In the genomic region with DNA sequence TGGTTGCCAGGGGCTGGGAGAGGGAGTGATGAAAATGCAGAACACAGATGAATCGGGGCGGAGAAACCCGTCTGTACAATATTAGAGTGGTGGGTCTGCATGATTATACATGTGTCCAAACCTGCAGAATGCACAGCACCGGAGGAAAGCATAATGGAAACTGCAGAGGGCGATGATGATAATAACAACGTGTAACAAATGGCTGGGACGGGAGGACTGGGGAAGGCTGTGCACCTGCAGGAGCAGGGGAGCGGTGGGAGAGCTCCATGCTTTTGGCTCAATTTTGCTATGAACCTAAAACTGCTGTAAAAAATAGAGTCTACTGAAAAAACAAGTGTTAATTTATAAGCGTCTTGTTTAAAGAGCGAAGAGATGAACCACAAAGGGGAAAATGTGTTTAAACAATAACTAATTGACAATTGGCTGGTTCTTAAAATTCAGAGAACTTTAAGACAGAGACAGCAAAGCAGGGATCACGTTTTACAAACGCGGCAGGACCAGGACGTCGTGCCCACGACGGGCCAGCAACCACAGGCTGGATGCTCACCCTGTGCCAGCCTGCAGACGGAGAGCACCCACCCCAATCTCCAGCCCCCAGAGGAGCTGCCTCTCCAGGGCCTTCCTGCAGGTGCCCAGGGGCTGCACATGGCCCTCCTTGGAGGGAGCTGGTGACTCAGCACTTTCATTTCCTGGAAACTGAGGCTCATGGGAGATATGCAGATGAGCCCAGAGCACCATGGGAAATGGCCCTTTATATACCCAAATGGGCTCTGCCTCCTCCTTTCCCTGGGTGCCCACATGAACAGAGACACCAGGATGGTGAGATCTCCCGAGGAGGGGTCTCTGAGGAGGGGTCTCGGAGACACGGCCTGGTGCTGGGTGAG, we compare ENCODE assay signal across 1 cellular context.
A peak's percentile ranks its signal among the peaks of the same experiment; 100 is the strongest.
TF ChIP-seq lines count a peak whose summit lies in the region.

A gene with protein sequence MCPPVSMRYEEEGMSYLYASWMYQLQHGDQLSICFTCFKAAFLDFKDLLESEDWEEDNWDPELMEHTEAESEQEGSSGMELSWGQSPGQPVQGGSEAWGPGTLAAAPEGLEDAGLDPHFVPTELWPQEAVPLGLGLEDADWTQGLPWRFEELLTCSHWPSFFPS (plus strand): TSS at position 781 of the 884 bp plus-strand sequence. CDS start 2,904 bp downstream, outside the sequence.

TF ChIP-seq in HepG2, 621 proteins besides CTCF, POLR2A, EP300 and RAD21 (continued from another document and continues in another):
- TF ChIP-seq, protein P1, sequence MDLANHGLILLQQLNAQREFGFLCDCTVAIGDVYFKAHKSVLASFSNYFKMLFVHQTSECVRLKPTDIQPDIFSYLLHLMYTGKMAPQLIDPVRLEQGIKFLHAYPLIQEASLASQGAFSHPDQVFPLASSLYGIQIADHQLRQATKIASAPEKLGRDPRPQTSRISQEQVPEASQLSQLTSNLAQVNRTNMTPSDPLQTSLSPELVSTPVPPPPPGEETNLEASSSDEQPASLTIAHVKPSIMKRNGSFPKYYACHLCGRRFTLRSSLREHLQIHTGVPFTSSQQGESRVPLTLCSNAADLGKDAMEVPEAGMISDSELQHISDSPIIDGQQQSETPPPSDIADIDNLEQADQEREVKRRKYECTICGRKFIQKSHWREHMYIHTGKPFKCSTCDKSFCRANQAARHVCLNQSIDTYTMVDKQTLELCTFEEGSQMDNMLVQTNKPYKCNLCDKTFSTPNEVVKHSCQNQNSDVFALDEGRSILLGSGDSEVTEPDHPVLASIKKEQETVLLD (CRISPR knock-in tag; IDR thresholded peaks at IDR 0.05; ENCODE audit: low read depth): no peak
- peak; percentile 46; the same call in 1 of the 2 replicates for TF ChIP-seq SRY (CRISPR knock-in tag; IDR thresholded peaks at IDR 0.05)
- TF ChIP-seq, protein P2, sequence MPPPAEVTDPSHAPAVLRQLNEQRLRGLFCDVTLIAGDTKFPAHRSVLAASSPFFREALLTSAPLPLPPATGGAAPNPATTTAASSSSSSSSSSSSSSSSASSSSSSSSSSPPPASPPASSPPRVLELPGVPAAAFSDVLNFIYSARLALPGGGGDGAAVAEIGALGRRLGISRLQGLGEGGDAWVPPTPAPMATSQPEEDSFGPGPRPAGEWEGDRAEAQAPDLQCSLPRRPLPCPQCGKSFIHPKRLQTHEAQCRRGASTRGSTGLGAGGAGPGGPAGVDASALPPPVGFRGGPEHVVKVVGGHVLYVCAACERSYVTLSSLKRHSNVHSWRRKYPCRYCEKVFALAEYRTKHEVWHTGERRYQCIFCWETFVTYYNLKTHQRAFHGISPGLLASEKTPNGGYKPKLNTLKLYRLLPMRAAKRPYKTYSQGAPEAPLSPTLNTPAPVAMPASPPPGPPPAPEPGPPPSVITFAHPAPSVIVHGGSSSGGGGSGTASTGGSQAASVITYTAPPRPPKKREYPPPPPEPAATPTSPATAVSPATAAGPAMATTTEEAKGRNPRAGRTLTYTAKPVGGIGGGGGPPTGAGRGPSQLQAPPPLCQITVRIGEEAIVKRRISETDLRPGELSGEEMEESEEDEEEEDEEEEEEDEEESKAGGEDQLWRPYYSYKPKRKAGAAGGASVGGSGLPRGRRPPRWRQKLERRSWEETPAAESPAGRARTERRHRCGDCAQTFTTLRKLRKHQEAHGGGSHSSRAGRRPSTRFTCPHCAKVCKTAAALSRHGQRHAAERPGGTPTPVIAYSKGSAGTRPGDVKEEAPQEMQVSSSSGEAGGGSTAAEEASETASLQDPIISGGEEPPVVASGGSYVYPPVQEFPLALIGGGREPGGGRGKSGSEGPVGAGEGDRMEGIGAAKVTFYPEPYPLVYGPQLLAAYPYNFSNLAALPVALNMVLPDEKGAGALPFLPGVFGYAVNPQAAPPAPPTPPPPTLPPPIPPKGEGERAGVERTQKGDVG (CRISPR knock-in tag; IDR thresholded peaks at IDR 0.05; ENCODE audit: borderline replicate concordance): 0 out of 2 replicates have a peak, but pooled peaks have one; percentile 22
- peak; percentile 51; the same call in 1 of the 2 replicates for TF ChIP-seq CHCHD3 (CRISPR knock-in tag; IDR thresholded peaks at IDR 0.05)
- TF ChIP-seq ZBTB7B (CRISPR knock-in tag; IDR thresholded peaks at IDR 0.05): no peak
- TF ChIP-seq, protein P3, sequence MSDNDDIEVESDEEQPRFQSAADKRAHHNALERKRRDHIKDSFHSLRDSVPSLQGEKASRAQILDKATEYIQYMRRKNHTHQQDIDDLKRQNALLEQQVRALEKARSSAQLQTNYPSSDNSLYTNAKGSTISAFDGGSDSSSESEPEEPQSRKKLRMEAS (IDR thresholded peaks at IDR 0.05): peak; percentile 85
- TF ChIP-seq ZNF75D (CRISPR knock-in tag; IDR thresholded peaks at IDR 0.05; ENCODE audit: borderline replicate concordance): no peak
- TF ChIP-seq, protein P4, sequence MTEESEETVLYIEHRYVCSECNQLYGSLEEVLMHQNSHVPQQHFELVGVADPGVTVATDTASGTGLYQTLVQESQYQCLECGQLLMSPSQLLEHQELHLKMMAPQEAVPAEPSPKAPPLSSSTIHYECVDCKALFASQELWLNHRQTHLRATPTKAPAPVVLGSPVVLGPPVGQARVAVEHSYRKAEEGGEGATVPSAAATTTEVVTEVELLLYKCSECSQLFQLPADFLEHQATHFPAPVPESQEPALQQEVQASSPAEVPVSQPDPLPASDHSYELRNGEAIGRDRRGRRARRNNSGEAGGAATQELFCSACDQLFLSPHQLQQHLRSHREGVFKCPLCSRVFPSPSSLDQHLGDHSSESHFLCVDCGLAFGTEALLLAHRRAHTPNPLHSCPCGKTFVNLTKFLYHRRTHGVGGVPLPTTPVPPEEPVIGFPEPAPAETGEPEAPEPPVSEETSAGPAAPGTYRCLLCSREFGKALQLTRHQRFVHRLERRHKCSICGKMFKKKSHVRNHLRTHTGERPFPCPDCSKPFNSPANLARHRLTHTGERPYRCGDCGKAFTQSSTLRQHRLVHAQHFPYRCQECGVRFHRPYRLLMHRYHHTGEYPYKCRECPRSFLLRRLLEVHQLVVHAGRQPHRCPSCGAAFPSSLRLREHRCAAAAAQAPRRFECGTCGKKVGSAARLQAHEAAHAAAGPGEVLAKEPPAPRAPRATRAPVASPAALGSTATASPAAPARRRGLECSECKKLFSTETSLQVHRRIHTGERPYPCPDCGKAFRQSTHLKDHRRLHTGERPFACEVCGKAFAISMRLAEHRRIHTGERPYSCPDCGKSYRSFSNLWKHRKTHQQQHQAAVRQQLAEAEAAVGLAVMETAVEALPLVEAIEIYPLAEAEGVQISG (CRISPR knock-in tag; IDR thresholded peaks at IDR 0.05): peak; percentile 45; the same call in 1 of the 2 replicates
- TF ChIP-seq, protein P5, sequence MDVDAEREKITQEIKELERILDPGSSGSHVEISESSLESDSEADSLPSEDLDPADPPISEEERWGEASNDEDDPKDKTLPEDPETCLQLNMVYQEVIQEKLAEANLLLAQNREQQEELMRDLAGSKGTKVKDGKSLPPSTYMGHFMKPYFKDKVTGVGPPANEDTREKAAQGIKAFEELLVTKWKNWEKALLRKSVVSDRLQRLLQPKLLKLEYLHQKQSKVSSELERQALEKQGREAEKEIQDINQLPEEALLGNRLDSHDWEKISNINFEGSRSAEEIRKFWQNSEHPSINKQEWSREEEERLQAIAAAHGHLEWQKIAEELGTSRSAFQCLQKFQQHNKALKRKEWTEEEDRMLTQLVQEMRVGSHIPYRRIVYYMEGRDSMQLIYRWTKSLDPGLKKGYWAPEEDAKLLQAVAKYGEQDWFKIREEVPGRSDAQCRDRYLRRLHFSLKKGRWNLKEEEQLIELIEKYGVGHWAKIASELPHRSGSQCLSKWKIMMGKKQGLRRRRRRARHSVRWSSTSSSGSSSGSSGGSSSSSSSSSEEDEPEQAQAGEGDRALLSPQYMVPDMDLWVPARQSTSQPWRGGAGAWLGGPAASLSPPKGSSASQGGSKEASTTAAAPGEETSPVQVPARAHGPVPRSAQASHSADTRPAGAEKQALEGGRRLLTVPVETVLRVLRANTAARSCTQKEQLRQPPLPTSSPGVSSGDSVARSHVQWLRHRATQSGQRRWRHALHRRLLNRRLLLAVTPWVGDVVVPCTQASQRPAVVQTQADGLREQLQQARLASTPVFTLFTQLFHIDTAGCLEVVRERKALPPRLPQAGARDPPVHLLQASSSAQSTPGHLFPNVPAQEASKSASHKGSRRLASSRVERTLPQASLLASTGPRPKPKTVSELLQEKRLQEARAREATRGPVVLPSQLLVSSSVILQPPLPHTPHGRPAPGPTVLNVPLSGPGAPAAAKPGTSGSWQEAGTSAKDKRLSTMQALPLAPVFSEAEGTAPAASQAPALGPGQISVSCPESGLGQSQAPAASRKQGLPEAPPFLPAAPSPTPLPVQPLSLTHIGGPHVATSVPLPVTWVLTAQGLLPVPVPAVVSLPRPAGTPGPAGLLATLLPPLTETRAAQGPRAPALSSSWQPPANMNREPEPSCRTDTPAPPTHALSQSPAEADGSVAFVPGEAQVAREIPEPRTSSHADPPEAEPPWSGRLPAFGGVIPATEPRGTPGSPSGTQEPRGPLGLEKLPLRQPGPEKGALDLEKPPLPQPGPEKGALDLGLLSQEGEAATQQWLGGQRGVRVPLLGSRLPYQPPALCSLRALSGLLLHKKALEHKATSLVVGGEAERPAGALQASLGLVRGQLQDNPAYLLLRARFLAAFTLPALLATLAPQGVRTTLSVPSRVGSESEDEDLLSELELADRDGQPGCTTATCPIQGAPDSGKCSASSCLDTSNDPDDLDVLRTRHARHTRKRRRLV (CRISPR knock-in tag; IDR thresholded peaks at IDR 0.05): peak; percentile 99
- TF ChIP-seq ZNF543 (CRISPR knock-in tag; IDR thresholded peaks at IDR 0.05): no peak
- TF ChIP-seq IRX3 (CRISPR knock-in tag; IDR thresholded peaks at IDR 0.05; ENCODE audit: borderline replicate concordance, low read depth): no peak
- 0 out of 2 replicates have a peak, but pooled peaks have one; percentile 26 for TF ChIP-seq ETV5 (CRISPR knock-in tag; IDR thresholded peaks at IDR 0.05; ENCODE audit: borderline replicate concordance)
- peak; percentile 90 for TF ChIP-seq ZSCAN25 (CRISPR knock-in tag; IDR thresholded peaks at IDR 0.05)
- TF ChIP-seq KDM5B (CRISPR knock-in tag; IDR thresholded peaks at IDR 0.05; ENCODE audit: borderline replicate concordance): peak; percentile 61; the same call in 1 of the 2 replicates
- 0 out of 2 replicates have a peak, but pooled peaks have one; percentile 48 for TF ChIP-seq ZNF350 (CRISPR knock-in tag; IDR thresholded peaks at IDR 0.05; ENCODE audit: borderline replicate concordance, low read depth)
- 0 out of 2 replicates have a peak, but pooled peaks have one; percentile 36 for TF ChIP-seq MYNN (CRISPR knock-in tag; IDR thresholded peaks at IDR 0.05; ENCODE audit: low read depth)
- 0 out of 2 replicates have a peak, but pooled peaks have one; percentile 50 for TF ChIP-seq NFIB (CRISPR knock-in tag; IDR thresholded peaks at IDR 0.05; ENCODE audit: borderline replicate concordance)
- TF ChIP-seq NFKB2 (CRISPR knock-in tag; IDR thresholded peaks at IDR 0.05; ENCODE audit: borderline replicate concordance): peak; percentile 70; the same call in 1 of the 2 replicates
- TF ChIP-seq SOX13 (IDR thresholded peaks at IDR 0.05): no peak
- TF ChIP-seq SOX13 (CRISPR knock-in tag; conservative IDR thresholded peaks at IDR 0.05 in 1 of 2, IDR thresholded peaks at IDR 0.05 in 1 of 2): no peak
- TF ChIP-seq NONO (IDR thresholded peaks at IDR 0.05): no peak
- 0 out of 2 replicates have a peak, but pooled peaks have one; percentile 24 for TF ChIP-seq NONO (CRISPR knock-in tag; conservative IDR thresholded peaks at IDR 0.05)
- peak; percentile 89 for TF ChIP-seq RNF2 (conservative IDR thresholded peaks at IDR 0.05; ENCODE audit: low read depth)
- TF ChIP-seq NCOA1 (CRISPR knock-in tag; IDR thresholded peaks at IDR 0.05): no peak
- peak; percentile 80 to 90 for TF ChIP-seq MAFK (conservative IDR thresholded peaks at IDR 0.05 in 1 of 2, IDR thresholded peaks at IDR 0.05 in 1 of 2; ENCODE audit: low read length in 2 of 2)
- 0 out of 2 replicates have a peak, but pooled peaks have one; percentile 46 for TF ChIP-seq GABPB1 (CRISPR knock-in tag; IDR thresholded peaks at IDR 0.05)
- TF ChIP-seq ZNF225 (CRISPR knock-in tag; IDR thresholded peaks at IDR 0.05): peak; percentile 81; the same call in 1 of the 2 replicates
- peak; percentile 37; the same call in 1 of the 2 replicates for TF ChIP-seq ZBTB38 (CRISPR knock-in tag; IDR thresholded peaks at IDR 0.05)
- peak; percentile 46; the same call in 1 of the 2 replicates for TF ChIP-seq ZNF83 (CRISPR knock-in tag; IDR thresholded peaks at IDR 0.05; ENCODE audit: borderline replicate concordance)
- TF ChIP-seq KLF15 (CRISPR knock-in tag; IDR thresholded peaks at IDR 0.05; ENCODE audit: borderline replicate concordance): no peak
- TF ChIP-seq NR2F6 (IDR thresholded peaks at IDR 0.05): no peak
- no peak for TF ChIP-seq NR2F6 (CRISPR knock-in tag; IDR thresholded peaks at IDR 0.05)
- peak; percentile 71 for TF ChIP-seq ELF1 (CRISPR knock-in tag; IDR thresholded peaks at IDR 0.05)
- no peak for TF ChIP-seq REL (CRISPR knock-in tag; conservative IDR thresholded peaks at IDR 0.05)
- no peak for TF ChIP-seq IRF2 (CRISPR knock-in tag; IDR thresholded peaks at IDR 0.05)
- TF ChIP-seq FIP1L1 (IDR thresholded peaks at IDR 0.05; ENCODE audit: borderline replicate concordance, insufficient read depth, low read depth, low read length): no peak
- no peak for TF ChIP-seq NCOA5 (CRISPR knock-in tag; IDR thresholded peaks at IDR 0.05)
- TF ChIP-seq, protein P6, sequence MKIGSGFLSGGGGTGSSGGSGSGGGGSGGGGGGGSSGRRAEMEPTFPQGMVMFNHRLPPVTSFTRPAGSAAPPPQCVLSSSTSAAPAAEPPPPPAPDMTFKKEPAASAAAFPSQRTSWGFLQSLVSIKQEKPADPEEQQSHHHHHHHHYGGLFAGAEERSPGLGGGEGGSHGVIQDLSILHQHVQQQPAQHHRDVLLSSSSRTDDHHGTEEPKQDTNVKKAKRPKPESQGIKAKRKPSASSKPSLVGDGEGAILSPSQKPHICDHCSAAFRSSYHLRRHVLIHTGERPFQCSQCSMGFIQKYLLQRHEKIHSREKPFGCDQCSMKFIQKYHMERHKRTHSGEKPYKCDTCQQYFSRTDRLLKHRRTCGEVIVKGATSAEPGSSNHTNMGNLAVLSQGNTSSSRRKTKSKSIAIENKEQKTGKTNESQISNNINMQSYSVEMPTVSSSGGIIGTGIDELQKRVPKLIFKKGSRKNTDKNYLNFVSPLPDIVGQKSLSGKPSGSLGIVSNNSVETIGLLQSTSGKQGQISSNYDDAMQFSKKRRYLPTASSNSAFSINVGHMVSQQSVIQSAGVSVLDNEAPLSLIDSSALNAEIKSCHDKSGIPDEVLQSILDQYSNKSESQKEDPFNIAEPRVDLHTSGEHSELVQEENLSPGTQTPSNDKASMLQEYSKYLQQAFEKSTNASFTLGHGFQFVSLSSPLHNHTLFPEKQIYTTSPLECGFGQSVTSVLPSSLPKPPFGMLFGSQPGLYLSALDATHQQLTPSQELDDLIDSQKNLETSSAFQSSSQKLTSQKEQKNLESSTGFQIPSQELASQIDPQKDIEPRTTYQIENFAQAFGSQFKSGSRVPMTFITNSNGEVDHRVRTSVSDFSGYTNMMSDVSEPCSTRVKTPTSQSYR (CRISPR knock-in tag; IDR thresholded peaks at IDR 0.05; ENCODE audit: borderline replicate concordance): 0 out of 2 replicates have a peak, but pooled peaks have one; percentile 16
- no peak for TF ChIP-seq HCFC1 (IDR thresholded peaks at IDR 0.05; ENCODE audit: low read depth, low read length)
- peak; percentile 37; the same call in 1 of the 2 replicates for TF ChIP-seq ATF7-NPFF (CRISPR knock-in tag; IDR thresholded peaks at IDR 0.05; ENCODE audit: low read depth)
- no peak for TF ChIP-seq ZNF121 (CRISPR knock-in tag; IDR thresholded peaks at IDR 0.05)
- TF ChIP-seq PCBP1 (IDR thresholded peaks at IDR 0.05; ENCODE audit: borderline replicate concordance, low read depth, low read length): no peak
- no peak for TF ChIP-seq GTF3A (CRISPR knock-in tag; conservative IDR thresholded peaks at IDR 0.05)
- TF ChIP-seq HNF4A (CRISPR knock-in tag; IDR thresholded peaks at IDR 0.05): no peak
- 0 out of 2 replicates have a peak, but pooled peaks have one; percentile 17 for TF ChIP-seq TGIF2 (CRISPR knock-in tag; IDR thresholded peaks at IDR 0.05)
- peak; percentile 86 for TF ChIP-seq ZNF143 (CRISPR knock-in tag; IDR thresholded peaks at IDR 0.05)
- TF ChIP-seq CBX5 (CRISPR knock-in tag; IDR thresholded peaks at IDR 0.05; ENCODE audit: borderline replicate concordance): no peak
